30 cellular contexts compared by ENCODE assay signal in genomic region chr4:188025476-188025875, GRCh38. TPM values are rescaled to one million over a fixed set of nuclear protein-coding genes. Genes with fewer than 3 reads are reported as not detected.
"Had no signal": no experiment of that assay in that cellular context is flagged by ENCODE, and none has a peak within 500 bp of the region (broad histone marks: within the 10 kb centered on the region; RNA-seq: fewer than 3 reads in every experiment).

No MANE protein-coding gene starts in this region.

- H3K9me3 ChIP-seq: adrenal gland, body of pancreas, esophagus muscularis mucosa, gastrocnemius medialis, heart left ventricle had no signal

- H3K4me1 ChIP-seq: adrenal gland, body of pancreas, esophagus muscularis mucosa, foreskin keratinocyte, gastrocnemius medialis, heart left ventricle had no signal

- DNase-seq: activated B cell treated with CpG ODN at 0.5 μM for 24 hours; activated CD4-positive, alpha-beta T cell treated with anti-CD3 and anti-CD28 coated beads for 48 hours; activated CD4-positive, alpha-beta T cell treated with anti-CD3 and anti-CD28 coated beads, Interleukin-2, amount 50 U/mL, for 1 hour; activated CD4-positive, alpha-beta T cell treated with anti-CD3 and anti-CD28 coated beads, Interleukin-2, amount 50 U/mL, for 48 hours; activated CD8-positive, alpha-beta memory T cell treated with anti-CD3 and anti-CD28 coated beads for 24 hours; activated CD8-positive, alpha-beta T cell treated with anti-CD3 and anti-CD28 coated beads for 36 hours; activated effector memory CD4-positive, alpha-beta T cell treated with anti-CD3 and anti-CD28 coated beads, Interleukin-2, amount 50 U/mL, for 16 hours; activated naive CD4-positive, alpha-beta T cell treated with anti-CD3 and anti-CD28 coated beads for 36 hours; activated naive CD8-positive, alpha-beta T cell treated with anti-CD3 and anti-CD28 coated beads for 36 hours; activated naive CD8-positive, alpha-beta T cell treated with anti-CD3 and anti-CD28 coated beads, Interleukin-2, amount 50 U/mL, for 24 hours; activated T-cell treated with anti-CD3 and anti-CD28 coated beads, Interleukin-2, amount 50 U/mL, for 4 hours; adrenal gland; amygdala; aorta; body of pancreas; caudate nucleus; cortex of kidney; dermis blood vessel endothelial cell; effector CD4-positive, alpha-beta T cell; effector memory CD8-positive, alpha-beta T cell; erythroblast; foreskin keratinocyte; gastrocnemius medialis; glutamatergic neuron; heart left ventricle; T1000; WERI-Rb-1 had no signal

- H3K4me3 ChIP-seq: adrenal gland, body of pancreas, esophagus muscularis mucosa, gastrocnemius medialis, heart left ventricle had no signal

- H3K27ac ChIP-seq: adrenal gland, body of pancreas, esophagus muscularis mucosa, foreskin keratinocyte, gastrocnemius medialis, heart left ventricle, WERI-Rb-1 had no signal

- H3K27me3 ChIP-seq: adrenal gland, body of pancreas, esophagus muscularis mucosa, foreskin keratinocyte, gastrocnemius medialis had no signal

- FAIRE-seq: colon had no signal

- H3K36me3 ChIP-seq: adrenal gland, esophagus muscularis mucosa, gastrocnemius medialis, heart left ventricle, WERI-Rb-1 had no signal

RNA-seq across cellular contexts. Expression of gene ZFP42, which starts 29.9 kb away (rescaled TPM):
- total RNA-seq: activated B cell treated with CpG ODN at 0.5 μM for 24 hours; activated CD8-positive, alpha-beta T cell treated with anti-CD3 and anti-CD28 coated beads for 36 hours; activated naive CD4-positive, alpha-beta T cell treated with anti-CD3 and anti-CD28 coated beads for 36 hours; activated naive CD8-positive, alpha-beta T cell treated with anti-CD3 and anti-CD28 coated beads for 36 hours; activated T-cell treated with anti-CD3 and anti-CD28 coated beads, Interleukin-2, amount 50 U/mL, for 4 hours; activated T-helper 2 cell treated with anti-CD3 and anti-CD28 coated beads, Interferon-gamma antibody, Interleukin-2, Interleukin-4, amounts not matched to agents 10 μg/mL and 5 μg/mL and 100 μg/mL, durations not matched to agents 14 hours and 24 hours and 36 hours; aorta; esophagus muscularis mucosa; gastrocnemius medialis had no signal
- polyA plus RNA-seq: adrenal gland, aorta, heart left ventricle had no signal
